Comparison of ENCODE assay signal across 2 cellular contexts in the genomic region with DNA sequence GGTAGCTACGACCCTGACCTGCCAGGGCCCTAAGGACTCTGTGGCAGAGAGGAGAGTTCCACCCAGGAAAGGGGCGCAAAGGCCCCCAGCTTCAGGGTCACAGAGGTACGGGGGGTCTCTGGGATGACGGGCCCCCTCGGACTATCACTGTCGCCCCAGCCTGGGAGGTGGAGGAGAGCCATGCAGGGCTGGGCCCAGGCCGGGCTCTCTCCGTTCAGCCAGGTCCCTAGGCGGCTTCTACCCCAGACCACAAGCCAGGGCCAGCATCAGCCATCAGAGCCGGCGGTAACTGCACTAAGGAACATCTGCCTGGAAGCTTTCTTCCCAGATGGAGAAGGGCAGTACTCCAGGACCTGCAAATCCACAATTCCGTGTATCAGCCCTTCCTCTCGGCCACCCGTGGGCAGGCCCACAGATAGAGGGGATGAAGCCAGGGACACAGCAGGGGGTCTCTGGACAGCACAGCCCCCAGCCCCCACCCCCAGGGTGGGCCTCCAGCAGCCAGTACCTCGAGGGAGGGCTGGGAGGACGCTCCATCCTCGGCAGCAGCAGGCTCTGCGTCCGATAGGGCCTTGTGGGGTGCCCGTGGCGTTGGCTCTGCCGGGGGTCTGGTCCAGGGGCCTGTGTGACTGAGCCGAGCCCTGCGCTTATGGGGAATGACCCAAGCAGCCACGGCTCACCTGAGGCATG.
TF ChIP-seq lines count a peak whose summit lies in the region.

No MANE protein-coding gene starts in this region.

TF ChIP-seq in A549, 52 proteins besides CTCF, POLR2A, EP300 and RAD21 (continued from another document):
- no peak for TF ChIP-seq E2F6 (IDR thresholded peaks at IDR 0.05; ENCODE audit: borderline replicate concordance, low read depth)

TF ChIP-seq in WTC11, 78 proteins besides CTCF, POLR2A, EP300 and RAD21 (continued from another document):
- TF ChIP-seq FOXP4 (CRISPR knock-in tag; IDR thresholded peaks at IDR 0.05) (no peak), NR1H2 (CRISPR knock-in tag; IDR thresholded peaks at IDR 0.05) (no peak), ZNF512 (CRISPR knock-in tag; IDR thresholded peaks at IDR 0.05; ENCODE audit: borderline replicate concordance) (no peak), PRDM15 (CRISPR knock-in tag; IDR thresholded peaks at IDR 0.05) (no peak), AFF4 (CRISPR knock-in tag; IDR thresholded peaks at IDR 0.05; ENCODE audit: borderline replicate concordance) (no peak), JAZF1 (CRISPR knock-in tag; IDR thresholded peaks at IDR 0.05) (no peak), ZNF232 (CRISPR knock-in tag; IDR thresholded peaks at IDR 0.05) (no peak), ATF1 (CRISPR knock-in tag; IDR thresholded peaks at IDR 0.05) (no peak), IRF2 (CRISPR knock-in tag; IDR thresholded peaks at IDR 0.05; ENCODE audit: borderline replicate concordance, low read depth) (no peak), OVOL2 (CRISPR knock-in tag; IDR thresholded peaks at IDR 0.05; ENCODE audit: borderline replicate concordance) (no peak), MYBL2 (CRISPR knock-in tag; IDR thresholded peaks at IDR 0.05) (no peak), MXD4 (CRISPR knock-in tag; IDR thresholded peaks at IDR 0.05; ENCODE audit: borderline replicate concordance) (no peak), SMAD3 (CRISPR knock-in tag; IDR thresholded peaks at IDR 0.05; ENCODE audit: borderline replicate concordance) (no peak), PREB (CRISPR knock-in tag; IDR thresholded peaks at IDR 0.05; ENCODE audit: borderline replicate concordance) (no peak), HMGXB4 (CRISPR knock-in tag; IDR thresholded peaks at IDR 0.05) (no peak)
- TF ChIP-seq, protein P1, sequence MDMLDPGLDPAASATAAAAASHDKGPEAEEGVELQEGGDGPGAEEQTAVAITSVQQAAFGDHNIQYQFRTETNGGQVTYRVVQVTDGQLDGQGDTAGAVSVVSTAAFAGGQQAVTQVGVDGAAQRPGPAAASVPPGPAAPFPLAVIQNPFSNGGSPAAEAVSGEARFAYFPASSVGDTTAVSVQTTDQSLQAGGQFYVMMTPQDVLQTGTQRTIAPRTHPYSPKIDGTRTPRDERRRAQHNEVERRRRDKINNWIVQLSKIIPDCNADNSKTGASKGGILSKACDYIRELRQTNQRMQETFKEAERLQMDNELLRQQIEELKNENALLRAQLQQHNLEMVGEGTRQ (CRISPR knock-in tag; IDR thresholded peaks at IDR 0.05), result no peak
- TF ChIP-seq, protein P2, sequence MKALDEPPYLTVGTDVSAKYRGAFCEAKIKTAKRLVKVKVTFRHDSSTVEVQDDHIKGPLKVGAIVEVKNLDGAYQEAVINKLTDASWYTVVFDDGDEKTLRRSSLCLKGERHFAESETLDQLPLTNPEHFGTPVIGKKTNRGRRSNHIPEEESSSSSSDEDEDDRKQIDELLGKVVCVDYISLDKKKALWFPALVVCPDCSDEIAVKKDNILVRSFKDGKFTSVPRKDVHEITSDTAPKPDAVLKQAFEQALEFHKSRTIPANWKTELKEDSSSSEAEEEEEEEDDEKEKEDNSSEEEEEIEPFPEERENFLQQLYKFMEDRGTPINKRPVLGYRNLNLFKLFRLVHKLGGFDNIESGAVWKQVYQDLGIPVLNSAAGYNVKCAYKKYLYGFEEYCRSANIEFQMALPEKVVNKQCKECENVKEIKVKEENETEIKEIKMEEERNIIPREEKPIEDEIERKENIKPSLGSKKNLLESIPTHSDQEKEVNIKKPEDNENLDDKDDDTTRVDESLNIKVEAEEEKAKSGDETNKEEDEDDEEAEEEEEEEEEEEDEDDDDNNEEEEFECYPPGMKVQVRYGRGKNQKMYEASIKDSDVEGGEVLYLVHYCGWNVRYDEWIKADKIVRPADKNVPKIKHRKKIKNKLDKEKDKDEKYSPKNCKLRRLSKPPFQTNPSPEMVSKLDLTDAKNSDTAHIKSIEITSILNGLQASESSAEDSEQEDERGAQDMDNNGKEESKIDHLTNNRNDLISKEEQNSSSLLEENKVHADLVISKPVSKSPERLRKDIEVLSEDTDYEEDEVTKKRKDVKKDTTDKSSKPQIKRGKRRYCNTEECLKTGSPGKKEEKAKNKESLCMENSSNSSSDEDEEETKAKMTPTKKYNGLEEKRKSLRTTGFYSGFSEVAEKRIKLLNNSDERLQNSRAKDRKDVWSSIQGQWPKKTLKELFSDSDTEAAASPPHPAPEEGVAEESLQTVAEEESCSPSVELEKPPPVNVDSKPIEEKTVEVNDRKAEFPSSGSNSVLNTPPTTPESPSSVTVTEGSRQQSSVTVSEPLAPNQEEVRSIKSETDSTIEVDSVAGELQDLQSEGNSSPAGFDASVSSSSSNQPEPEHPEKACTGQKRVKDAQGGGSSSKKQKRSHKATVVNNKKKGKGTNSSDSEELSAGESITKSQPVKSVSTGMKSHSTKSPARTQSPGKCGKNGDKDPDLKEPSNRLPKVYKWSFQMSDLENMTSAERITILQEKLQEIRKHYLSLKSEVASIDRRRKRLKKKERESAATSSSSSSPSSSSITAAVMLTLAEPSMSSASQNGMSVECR (CRISPR knock-in tag; IDR thresholded peaks at IDR 0.05; ENCODE audit: borderline replicate concordance), result no peak
- TF ChIP-seq, protein P3, sequence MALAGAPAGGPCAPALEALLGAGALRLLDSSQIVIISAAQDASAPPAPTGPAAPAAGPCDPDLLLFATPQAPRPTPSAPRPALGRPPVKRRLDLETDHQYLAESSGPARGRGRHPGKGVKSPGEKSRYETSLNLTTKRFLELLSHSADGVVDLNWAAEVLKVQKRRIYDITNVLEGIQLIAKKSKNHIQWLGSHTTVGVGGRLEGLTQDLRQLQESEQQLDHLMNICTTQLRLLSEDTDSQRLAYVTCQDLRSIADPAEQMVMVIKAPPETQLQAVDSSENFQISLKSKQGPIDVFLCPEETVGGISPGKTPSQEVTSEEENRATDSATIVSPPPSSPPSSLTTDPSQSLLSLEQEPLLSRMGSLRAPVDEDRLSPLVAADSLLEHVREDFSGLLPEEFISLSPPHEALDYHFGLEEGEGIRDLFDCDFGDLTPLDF (CRISPR knock-in tag; IDR thresholded peaks at IDR 0.05), result no peak
